In the genomic region with DNA sequence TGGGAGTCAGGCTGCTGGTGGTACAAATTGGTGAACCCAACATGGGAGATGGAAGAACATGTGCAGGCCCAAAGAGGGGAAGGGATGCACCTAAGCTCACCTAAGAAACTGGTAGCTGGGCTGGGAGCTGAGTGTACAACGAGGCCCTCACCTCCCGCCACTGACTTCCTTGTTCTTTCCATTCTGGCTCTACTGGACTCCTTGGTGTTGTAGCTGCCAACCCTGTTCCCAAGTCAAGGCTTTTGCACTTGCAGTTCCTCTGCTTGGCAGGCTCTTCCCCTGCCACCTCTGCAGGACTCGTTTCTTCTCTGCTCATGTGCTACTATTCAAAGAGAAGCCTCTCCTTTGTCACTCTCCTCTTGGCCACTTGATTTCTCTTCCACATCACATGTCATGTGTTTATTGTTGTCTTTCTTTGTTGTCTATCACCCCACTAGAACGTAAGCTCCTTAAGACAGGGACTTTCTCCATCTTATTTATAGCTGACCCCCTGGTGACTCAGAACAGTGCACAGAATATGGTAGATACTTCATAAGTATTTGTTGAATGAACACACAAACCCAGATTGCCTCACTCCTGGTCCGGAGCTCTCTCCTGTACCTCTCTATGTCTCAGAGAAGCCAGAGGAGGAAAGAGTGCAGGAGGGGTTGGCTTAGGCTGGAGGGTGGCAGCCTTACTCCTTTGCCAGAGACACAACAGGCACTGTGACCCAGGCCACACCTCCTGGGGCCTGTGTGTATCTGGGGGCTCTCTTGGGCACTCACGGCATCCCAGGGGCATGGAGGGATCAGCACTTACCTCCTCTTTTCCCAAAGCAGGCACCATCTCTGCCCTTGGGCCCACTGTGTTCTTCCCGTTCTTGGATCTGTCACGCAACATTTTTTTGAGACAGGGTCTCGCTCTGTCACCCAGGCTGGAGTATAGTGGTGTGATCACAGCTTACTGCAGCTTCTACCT, we compare ENCODE assay signal across 17 cellular contexts. TPM values are rescaled to one million over a fixed set of nuclear protein-coding genes. Genes with fewer than 3 reads are reported as not detected.
A peak's percentile ranks its signal among the peaks of the same experiment; 100 is the strongest.
DNase-seq lines count a peak whose midpoint lies in the region; ATAC-seq and TF ChIP-seq lines count a peak whose summit lies in the region.
"Had no signal": no experiment of that assay in that cellular context is flagged by ENCODE, and none has a peak within 500 bp of the region (broad histone marks: within the 10 kb centered on the region; RNA-seq: fewer than 3 reads in every experiment).

No MANE protein-coding gene starts in this region.

- no peaks in the 10 kb centered on the region for H3K9me3 Mint-ChIP-seq in HFFc6
- H3K9me3 Mint-ChIP-seq: effector memory CD8-positive, alpha-beta T cell; neural progenitor cell had no signal

- H3K4me1 ChIP-seq in gastroesophageal sphincter, result no peaks in the 10 kb centered on the region
- H3K4me1 ChIP-seq: ascending aorta, neural progenitor cell, testis had no signal

- no peaks in the 10 kb centered on the region for H3K9me3 ChIP-seq in gastroesophageal sphincter
- H3K9me3 ChIP-seq: ascending aorta, testis had no signal

- no peak for TF ChIP-seq EP300 in gastroesophageal sphincter (IDR thresholded peaks at IDR 0.05)

- no peak overlapping the region for H3K4me3 ChIP-seq in gastroesophageal sphincter
- H3K4me3 ChIP-seq: ascending aorta, neural progenitor cell, testis had no signal

- H3K27me3 ChIP-seq in gastroesophageal sphincter, result peaks cover 8% of the 10 kb centered on the region
- H3K27me3 ChIP-seq: ascending aorta, testis had no signal

- TF ChIP-seq CTCF in 22Rv1 (IDR thresholded peaks at IDR 0.05), result no peak
- no peak for TF ChIP-seq CTCF in HFFc6 (IDR thresholded peaks at IDR 0.05)
- TF ChIP-seq CTCF in gastroesophageal sphincter (IDR thresholded peaks at IDR 0.05), result no peak

- H3K27me3 Mint-ChIP-seq in HFFc6 (ENCODE audit: insufficient read depth), result peaks cover 8% of the 10 kb centered on the region

- ATAC-seq in gastroesophageal sphincter (no peak), HG03342 (IDR thresholded peaks at IDR 0.05; ENCODE audit: unreplicated experiment) (no peak), HG03469 (IDR thresholded peaks at IDR 0.05; ENCODE audit: unreplicated experiment) (no peak)
- ATAC-seq: effector memory CD8-positive, alpha-beta T cell had no signal

- TF ChIP-seq POLR2A in gastroesophageal sphincter (IDR thresholded peaks at IDR 0.05), result no peak

- peaks cover 67% of the 10 kb centered on the region for H3K4me1 Mint-ChIP-seq in HFFc6 (ENCODE audit: low read depth)

- peak; percentile 32 for DNase-seq in HFFc6
- DNase-seq in cerebellum (ENCODE audit: low spot score), result peak; percentile 13
- peak; percentile 18 for DNase-seq in mucosa of gallbladder (ENCODE audit: low spot score)
- no peak for DNase-seq in HT-29 (ENCODE audit: low spot score)
- DNase-seq: activated CD4-positive, alpha-beta T cell treated with anti-CD3 and anti-CD28 coated beads, Interleukin-2, amount 50 U/mL, for 48 hours; effector memory CD8-positive, alpha-beta T cell; NCI-H187; NCI-H748 treated with DMSO at 0.1 percent for 48 hours; Right ventricle myocardium superior had no signal

- H3K27ac ChIP-seq in 22Rv1 (peak overlapping the region; percentile 67), gastroesophageal sphincter (no peak overlapping the region)
- H3K27ac ChIP-seq: ascending aorta, neural progenitor cell, testis had no signal

- no peaks in the 10 kb centered on the region for H3K36me3 ChIP-seq in gastroesophageal sphincter
- H3K36me3 ChIP-seq: ascending aorta, neural progenitor cell had no signal

- WGBS in gastroesophageal sphincter (ENCODE audit: low coverage in 1 of 2), 2 donors, result 53 to 75% methylated on average over 7 to 8 of the region's 9 CpGs

- peak overlapping the region; percentile 63 for H3K27ac Mint-ChIP-seq in HFFc6
- H3K27ac Mint-ChIP-seq: effector memory CD8-positive, alpha-beta T cell; neural progenitor cell had no signal

- H3K4me3 Mint-ChIP-seq in HFFc6, result peak overlapping the region; percentile 35
- H3K4me3 Mint-ChIP-seq: effector memory CD8-positive, alpha-beta T cell; neural progenitor cell had no signal

- H3K36me3 Mint-ChIP-seq in HFFc6 (ENCODE audit: low read depth), result 0 out of 2 replicates have a peak, but pooled peaks cover 5% of the 10 kb centered on the region
- H3K36me3 Mint-ChIP-seq: neural progenitor cell had no signal

RNA-seq across cellular contexts. Expression of gene SPINK4, which starts 5.2 kb away (rescaled TPM):
- not detected for total RNA-seq in HFFc6 (2021; fragmentation: NEBNext Ultra II Directional; extraction: Animal tissue kit (Norgen Biotek cat#: 25700))
- total RNA-seq in cerebellum (not detected), mucosa of gallbladder (2.5 TPM), gastroesophageal sphincter (not detected)
- total RNA-seq in HT-29 (2014; rRNA removed; shearing (Covaris generic)), result 1.3 TPM in 1 of 2 replicates, not detected in the other
- total RNA-seq: ascending aorta, left cardiac atrium, Right ventricle myocardium superior, testis had no signal

RNA-seq across cellular contexts. Expression of gene BAG1, which starts 29.7 kb away (rescaled TPM):
- 10 to 100 TPM; 22.5 to 31.3 (median 27.6) TPM for total RNA-seq in HFFc6 (2021; fragmentation: NEBNext Ultra II Directional; extraction: Animal tissue kit (Norgen Biotek cat#: 25700))
- total RNA-seq in cerebellum (12.9 TPM), mucosa of gallbladder (92.5 TPM), gastroesophageal sphincter (100 to 1,000 TPM; 128 to 165 (median 139) TPM)
- 70.0 and 78.4 TPM in 2 replicates for total RNA-seq in HT-29 (2014; rRNA removed; shearing (Covaris generic))

RNA-seq across cellular contexts. Expression of gene CHMP5, which starts 30.1 kb away (rescaled TPM):
- total RNA-seq in HFFc6 (2021; fragmentation: NEBNext Ultra II Directional; extraction: Animal tissue kit (Norgen Biotek cat#: 25700)), result 10 to 100 TPM; 75.5 to 90.2 (median 78.8) TPM
- total RNA-seq in cerebellum (54.6 TPM), mucosa of gallbladder (73.0 TPM), gastroesophageal sphincter (10 to 100 TPM; 45.6 to 89.0 (median 59.3) TPM)
- total RNA-seq in HT-29 (2014; rRNA removed; shearing (Covaris generic)), result 24.7 and 29.2 TPM in 2 replicates

RNA-seq across cellular contexts. Expression of gene NFX1, which starts 55.5 kb away (rescaled TPM):
- total RNA-seq in HFFc6 (2021; fragmentation: NEBNext Ultra II Directional; extraction: Animal tissue kit (Norgen Biotek cat#: 25700)), result 10 to 100 TPM; 25.7 to 28.0 (median 27.8) TPM
- 22.1 TPM for total RNA-seq in cerebellum
- total RNA-seq in mucosa of gallbladder, result 30.1 TPM
- 10 to 100 TPM; 31.7 to 53.9 (median 42.3) TPM for total RNA-seq in gastroesophageal sphincter
- total RNA-seq in HT-29 (2014; rRNA removed; shearing (Covaris generic)), result 15.2 and 18.2 TPM in 2 replicates
